ENCODE assay signal across 10 cellular contexts in the genomic region with DNA sequence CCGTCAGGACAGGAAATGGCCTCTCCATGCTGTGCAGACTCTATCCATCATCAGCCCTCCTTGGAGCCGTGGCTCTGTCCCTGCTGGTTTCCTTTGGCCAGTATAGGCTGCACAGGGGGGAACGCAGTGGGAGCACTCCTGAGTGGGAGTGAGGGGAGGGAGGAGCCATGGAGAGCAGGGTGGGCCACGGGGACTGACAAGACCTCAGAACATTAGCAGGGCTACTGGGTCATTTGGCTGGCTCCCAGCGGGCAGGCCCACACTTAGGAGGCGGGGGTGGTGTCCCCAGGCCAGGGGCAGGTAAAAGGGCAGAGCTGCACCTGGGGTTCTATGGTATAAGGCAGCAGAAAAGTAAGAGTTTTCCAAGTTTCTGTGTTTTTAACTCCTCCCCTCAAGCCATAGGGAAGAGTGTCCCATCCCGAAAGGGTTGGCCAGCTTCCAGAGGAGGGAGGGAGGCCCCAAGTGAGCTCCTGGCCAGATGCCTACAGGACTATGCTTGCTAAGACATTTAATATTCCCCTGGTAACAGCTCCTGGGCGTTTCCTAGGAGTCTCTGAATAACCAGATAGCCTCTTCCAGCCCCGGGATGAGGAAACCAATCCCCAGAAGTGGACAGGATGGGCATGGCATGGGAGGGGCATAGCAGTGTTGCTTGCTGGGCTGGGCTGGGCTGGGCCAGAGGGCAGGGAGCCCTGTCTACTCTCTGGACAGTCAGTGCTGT. TPM values are rescaled to one million over a fixed set of nuclear protein-coding genes. Genes with fewer than 3 reads are reported as not detected.
DNase-seq lines count a peak whose midpoint lies in the region; ATAC-seq and TF ChIP-seq lines count a peak whose summit lies in the region.
"Had no signal": no experiment of that assay in that cellular context is flagged by ENCODE, and none has a peak within 500 bp of the region (broad histone marks: within the 10 kb centered on the region; RNA-seq: fewer than 3 reads in every experiment).

No MANE protein-coding gene starts in this region.

- H3K9me3 ChIP-seq in thoracic aorta = no peaks in the 10 kb centered on the region

- DNase-seq in DMS153 (lab: John Stamatoyannopoulos, UW) (peak; percentile 43), DMS153 treated with DMSO at 0.1 percent for 48 hours (lab: John Stamatoyannopoulos, UW; ENCODE audit: unreplicated experiment) (no peak), T1000 (lab: John Stamatoyannopoulos, UW) (peak; percentile 81), left ventricle myocardium superior (peak; percentile 58), thoracic aorta (ENCODE audit: low spot score) (peak; percentile 7), inferior parietal cortex (ENCODE audit: extremely low spot score) (no peak)
- DNase-seq: NCI-H1436 had no signal

- intact Hi-C loops in left ventricle myocardium superior (cut with micrococcal nuclease) = no loop called here

- no peaks in the 10 kb centered on the region for H3K27me3 ChIP-seq in thoracic aorta (replicated peaks; ENCODE audit: insufficient read depth)

- H3K4me3 ChIP-seq in thoracic aorta = no peak overlapping the region

- H3K36me3 ChIP-seq in thoracic aorta = no peaks in the 10 kb centered on the region

- H3K4me1 ChIP-seq in thoracic aorta (ENCODE audit: control insufficient read depth in 1 of 2, low read depth in 2 of 2) = peaks cover 8 to 16% of the 10 kb centered on the region in 2 donors

- peak; percentile 66 for ATAC-seq in left ventricle myocardium superior
- ATAC-seq in thoracic aorta (ENCODE audit: insufficient number of reproducible peaks, low FRiP score, low read depth) = peak; percentile 47
- ATAC-seq in GM18873 (IDR thresholded peaks at IDR 0.05; ENCODE audit: low FRiP score, unreplicated experiment) = no peak
- ATAC-seq in GM21447 (IDR thresholded peaks at IDR 0.05; ENCODE audit: unreplicated experiment) = no peak

- TF ChIP-seq CTCF in thoracic aorta (IDR thresholded peaks at IDR 0.05) = no peak

- H3K27ac ChIP-seq in thoracic aorta = no peak overlapping the region
- H3K27ac ChIP-seq: 22Rv1 had no signal

RNA-seq across cellular contexts. Expression of a gene that starts 5.5 kb away (rescaled TPM):
- total RNA-seq in left ventricle myocardium superior (0.25 TPM), thoracic aorta (not detected)

RNA-seq across cellular contexts. Expression of a gene that starts 19.4 kb away (rescaled TPM):
- total RNA-seq in left ventricle myocardium superior (1,459 TPM), thoracic aorta (10 to 100 TPM; 59.5 to 63.8 TPM)

Comparison
In these comparisons a context has a peak if more than half of its experiments do, and no peak if none do; other contexts are left out.
1. DNase-seq: peak in DMS153 (single experiment), T1000 (single experiment), left ventricle myocardium superior (single experiment) and thoracic aorta (single experiment); none in DMS153 treated with DMSO at 0.1 percent for 48 hours (single experiment) and inferior parietal cortex (single experiment).
2. ATAC-seq: peak in left ventricle myocardium superior (single experiment) and thoracic aorta (single experiment); none in GM18873 (single experiment) and GM21447 (single experiment).
3. RNA of a gene that starts 19.4 kb away (total RNA-seq): 1,459 TPM in left ventricle myocardium superior (single experiment); 59.5 to 63.8 TPM in thoracic aorta; every median in the first group is over 10 times any median in the second.